32 cellular contexts compared by ENCODE assay signal in genomic region chr7:7810380-7810779, GRCh38.
"Had no signal": no experiment of that assay in that cellular context is flagged by ENCODE, and none has a peak within 500 bp of the region (broad histone marks: within the 10 kb centered on the region; RNA-seq: fewer than 3 reads in every experiment).

No MANE protein-coding gene starts in this region.

- H3K27me3 ChIP-seq: adrenal gland, ascending aorta, cardiac muscle cell had no signal

- DNase-seq: activated B cell treated with CpG ODN at 0.5 μM for 24 hours; activated CD4-positive, alpha-beta memory T cell treated with anti-CD3 and anti-CD28 coated beads for 36 hours; activated CD4-positive, alpha-beta T cell treated with anti-CD3 and anti-CD28 coated beads for 4 hours; activated CD4-positive, alpha-beta T cell treated with anti-CD3 and anti-CD28 coated beads, Interleukin-2, amount 10 ng/mL, durations not matched to agents 24 days and 14 days; activated CD4-positive, alpha-beta T cell treated with anti-CD3 and anti-CD28 coated beads, Interleukin-2, amount 50 U/mL, for 1 hour; activated CD4-positive, alpha-beta T cell treated with anti-CD3 and anti-CD28 coated beads, Interleukin-2, amount 50 U/mL, for 4 hours; activated CD4-positive, CD25-positive, alpha-beta regulatory T cell treated with anti-CD3 and anti-CD28 coated beads, Interleukin-2, amount 50 U/mL, for 72 hours; activated CD8-positive, alpha-beta memory T cell treated with anti-CD3 and anti-CD28 coated beads, Interleukin-2, amount 50 U/mL, for 4 hours; activated CD8-positive, alpha-beta T cell treated with anti-CD3 and anti-CD28 coated beads for 36 hours; activated effector memory CD4-positive, alpha-beta T cell treated with anti-CD3 and anti-CD28 coated beads, Interleukin-2, amount 50 U/mL, for 16 hours; activated gamma-delta T cell treated with Interleukin-2 at 50 U/mL for 16 hours; activated naive CD4-positive, alpha-beta T cell; activated naive CD4-positive, alpha-beta T cell treated with anti-CD3 and anti-CD28 coated beads for 36 hours; activated naive CD4-positive, alpha-beta T cell treated with anti-CD3 and anti-CD28 coated beads, Interleukin-2, amount 50 U/mL, for 16 hours; activated naive CD8-positive, alpha-beta T cell treated with anti-CD3 and anti-CD28 coated beads for 36 hours; activated T-cell treated with anti-CD3 and anti-CD28 coated beads for 4 hours; activated T-cell treated with anti-CD3 and anti-CD28 coated beads, Interleukin-2, amount 50 U/mL, for 1 hour; activated T-cell treated with anti-CD3 and anti-CD28 coated beads, Interleukin-2, amount 50 U/mL, for 4 hours; activated T-cell treated with anti-CD3 and anti-CD28 coated beads, Interleukin-2, amount 50 U/mL, for 72 hours; adrenal gland; amniotic stem cell; anterior cingulate cortex; caudate nucleus; cerebellar nuclear complex; T-helper 9 cell had no signal

- H3K4me3 ChIP-seq: adrenal gland, ascending aorta, cardiac muscle cell had no signal

- FAIRE-seq: bronchial epithelial cell, TTC549 had no signal

- ATAC-seq: activated CD8-positive, alpha-beta T cell treated with anti-CD3 and anti-CD28 coated beads for 36 hours; activated naive CD4-positive, alpha-beta T cell treated with anti-CD3 and anti-CD28 coated beads, Interleukin-2, amount 50 U/mL, for 72 hours; activated T-cell treated with anti-CD3 and anti-CD28 coated beads, Interleukin-2, amount 50 U/mL, for 4 hours; activated T-cell treated with anti-CD3 and anti-CD28 coated beads, Interleukin-2, amount 50 U/mL, for 72 hours; activated T-helper 17 cell treated with anti-CD3 and anti-CD28 coated beads, Interleukin-2, amount 50 U/mL, for 72 hours had no signal

- H3K9me3 ChIP-seq: adrenal gland, ascending aorta had no signal

- H3K36me3 ChIP-seq: adrenal gland, ascending aorta, cardiac muscle cell had no signal

- H3K27ac ChIP-seq: adrenal gland, ascending aorta, cardiac muscle cell, VCaP had no signal

- H3K4me1 ChIP-seq: ascending aorta had no signal
